Comparison of ENCODE assay signal across 8 cellular contexts in the genomic region with DNA sequence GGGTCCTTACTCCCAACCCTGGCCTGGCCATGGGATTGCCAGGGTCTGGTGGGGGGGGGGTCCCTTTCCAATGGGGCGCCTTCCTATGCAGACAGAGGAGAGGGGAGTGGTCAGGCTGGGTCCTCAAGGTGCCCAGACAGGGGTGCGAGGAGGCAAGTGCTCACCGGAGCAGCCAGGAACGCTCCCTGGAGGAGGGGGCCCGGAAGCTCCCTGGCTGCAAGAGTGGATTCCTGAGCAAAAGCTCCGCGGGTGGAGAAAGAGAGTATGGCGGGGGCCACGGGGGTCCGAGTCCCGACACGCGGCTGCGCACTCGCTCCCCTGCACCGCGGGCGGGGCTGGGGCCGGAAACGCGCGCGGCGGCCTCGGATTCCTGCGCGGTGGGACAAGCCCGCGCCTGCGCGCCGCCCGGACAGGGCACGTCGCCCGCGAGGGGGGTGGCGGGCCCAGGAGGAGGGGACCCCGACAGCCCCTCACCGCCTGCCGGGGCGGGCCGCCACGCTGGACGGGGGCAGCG. TPM values are rescaled to one million over a fixed set of nuclear protein-coding genes. Genes with fewer than 3 reads are reported as not detected.
DNase-seq lines count a peak whose midpoint lies in the region; ATAC-seq, FAIRE-seq and TF ChIP-seq lines count a peak whose summit lies in the region.

No MANE protein-coding gene starts in this region.

- H3K36me3 ChIP-seq in A673 (ENCODE audit: insufficient read depth, low read length, poor library complexity, severe bottlenecking) (no peaks in the 10 kb centered on the region), osteoblast (ENCODE audit: insufficient read depth, low read length) (no peaks in the 10 kb centered on the region)

- peak overlapping the region; percentile 84 for H3K4me2 ChIP-seq in osteoblast (ENCODE audit: insufficient read depth, low read length)

- FAIRE-seq in urothelium cell line (lab: Jason Lieb, UNC), result no peak

- H3K27me3 ChIP-seq in A673 (replicated peaks; ENCODE audit: insufficient read depth, low read depth, low read length, poor library complexity), result no peaks in the 10 kb centered on the region
- no peaks in the 10 kb centered on the region for H3K27me3 ChIP-seq in osteoblast (ENCODE audit: insufficient read depth, low read length)

- no peaks in the 10 kb centered on the region for H3K36me3 Mint-ChIP-seq in activated T-helper 17 cell treated with anti-CD3 and anti-CD28 coated beads, Interleukin-2, amount 50 U/mL, for 72 hours (ENCODE audit: low read depth)

- H3K27ac ChIP-seq in A673 (ENCODE audit: low read depth, low read length, poor library complexity, severe bottlenecking), result no peak overlapping the region
- H3K27ac ChIP-seq in osteoblast (ENCODE audit: low read depth, low read length), result no peak overlapping the region

- DNase-seq in A673 (ENCODE audit: low spot score) (peak; percentile 68), NCI-H1694 treated with DMSO at 0.1 percent for 48 hours (lab: John Stamatoyannopoulos, UW) (peak; percentile 70), fibroblast of pulmonary artery (ENCODE audit: low read depth) (peak; percentile 49), osteoblast (ENCODE audit: insufficient read length, low spot score, missing footprints) (peak; percentile 98), urothelium cell line (ENCODE audit: low spot score) (peak; percentile 71), NCI-H510A treated with DMSO at 0.1 percent for 48 hours (lab: John Stamatoyannopoulos, UW) (no peak)

- H2AFZ ChIP-seq in osteoblast (ENCODE audit: low read length), result no peak overlapping the region

- peaks cover 14% of the 10 kb centered on the region for H3K4me1 Mint-ChIP-seq in activated T-helper 17 cell treated with anti-CD3 and anti-CD28 coated beads, Interleukin-2, amount 50 U/mL, for 72 hours

- no TSS peak for BruUV-seq in A673 (replicated peaks; lab: Mats Ljungman, UMichigan)

- peak overlapping the region; percentile 71 for H3K4me3 Mint-ChIP-seq in activated T-helper 17 cell treated with anti-CD3 and anti-CD28 coated beads, Interleukin-2, amount 50 U/mL, for 72 hours

- peaks cover 15% of the 10 kb centered on the region for H3K4me1 ChIP-seq in A673 (ENCODE audit: insufficient read depth, low read length, poor library complexity, severe bottlenecking)
- peaks cover 29% of the 10 kb centered on the region for H3K4me1 ChIP-seq in osteoblast (ENCODE audit: insufficient read depth, low read length)

- H3K9me3 ChIP-seq in A673 (ENCODE audit: low read depth, low read length, poor library complexity, severe bottlenecking) (no peaks in the 10 kb centered on the region), osteoblast (ENCODE audit: low read depth, low read length) (no peaks in the 10 kb centered on the region)

- H3K27ac Mint-ChIP-seq in activated T-helper 17 cell treated with anti-CD3 and anti-CD28 coated beads, Interleukin-2, amount 50 U/mL, for 72 hours, result no peak overlapping the region

- H3K9me3 Mint-ChIP-seq in activated T-helper 17 cell treated with anti-CD3 and anti-CD28 coated beads, Interleukin-2, amount 50 U/mL, for 72 hours, result no peaks in the 10 kb centered on the region

- H4K20me1 ChIP-seq in osteoblast (ENCODE audit: insufficient read depth, low read length), result peaks cover 12% of the 10 kb centered on the region

- CTCF ChIA-PET in A673 (lab: Charles Lee), result no interaction called here

- intact Hi-C loops in A673 (cut with micrococcal nuclease; ENCODE audit: unreplicated experiment), result loop anchor here (5.0 kb wide), 3 partner anchors 79 to 189 kb away; no protein-coding TSS in a partner anchor

- H3K4me3 ChIP-seq in A673 (ENCODE audit: low read depth, low read length, poor library complexity, severe bottlenecking) (peak overlapping the region; percentile 77), fibroblast of pulmonary artery (replicated peaks; ENCODE audit: low read depth, low read length) (peak overlapping the region; percentile 68), osteoblast (ENCODE audit: insufficient read depth, low read length) (peak overlapping the region; percentile 82)

- no peaks in the 10 kb centered on the region for H3K79me2 ChIP-seq in osteoblast (ENCODE audit: insufficient read depth, low read length)

- ATAC-seq in GM19035 (IDR thresholded peaks at IDR 0.05; ENCODE audit: unreplicated experiment), result peak; percentile 28
- ATAC-seq in activated T-helper 17 cell treated with anti-CD3 and anti-CD28 coated beads, Interleukin-2, amount 50 U/mL, for 72 hours (replicated peaks), result peak; percentile 50

- H3K27me3 Mint-ChIP-seq in activated T-helper 17 cell treated with anti-CD3 and anti-CD28 coated beads, Interleukin-2, amount 50 U/mL, for 72 hours, result no peaks in the 10 kb centered on the region

- POLR2A ChIA-PET in A673 (lab: Charles Lee; ENCODE audit: low non-redundant PET), result no interaction called here

- TF ChIP-seq CTCF in A673 (conservative IDR thresholded peaks at IDR 0.05; ENCODE audit: low read depth, low read length), result no peak
- TF ChIP-seq CTCF in fibroblast of pulmonary artery (IDR thresholded peaks at IDR 0.05; ENCODE audit: low read length, missing control alignments), result no peak
- no peak for TF ChIP-seq CTCF in osteoblast (IDR thresholded peaks at IDR 0.05; ENCODE audit: extremely low read depth, low read depth, low read length)

RNA-seq across cellular contexts. Expression of a gene that starts 27.7 kb away (rescaled TPM):
- total RNA-seq in A673 (2021), result not detected in 2 replicates
- total RNA-seq in activated T-helper 17 cell treated with anti-CD3 and anti-CD28 coated beads, Interleukin-2, amount 50 U/mL, for 72 hours, result 10 to 100 TPM; 46.5 to 49.5 TPM
- total RNA-seq in osteoblast, result under 0.01 TPM in 2 replicates

Comparison
In these comparisons a context has a peak if more than half of its experiments do, and no peak if none do; other contexts are left out.
1. RNA of a gene that starts 27.7 kb away (total RNA-seq): 46.5 to 49.5 TPM in activated T-helper 17 cell treated with anti-CD3 and anti-CD28 coated beads, Interleukin-2, amount 50 U/mL, for 72 hours; not detected in A673 and under 0.01 TPM in osteoblast; every median in the first group is over 10 times any median in the second.
2. Peak in every context shown above with its lines, with median percentiles within 50 percentile points of each other: H3K4me3 ChIP-seq.